10 cellular contexts compared by ENCODE assay signal in the genomic region with DNA sequence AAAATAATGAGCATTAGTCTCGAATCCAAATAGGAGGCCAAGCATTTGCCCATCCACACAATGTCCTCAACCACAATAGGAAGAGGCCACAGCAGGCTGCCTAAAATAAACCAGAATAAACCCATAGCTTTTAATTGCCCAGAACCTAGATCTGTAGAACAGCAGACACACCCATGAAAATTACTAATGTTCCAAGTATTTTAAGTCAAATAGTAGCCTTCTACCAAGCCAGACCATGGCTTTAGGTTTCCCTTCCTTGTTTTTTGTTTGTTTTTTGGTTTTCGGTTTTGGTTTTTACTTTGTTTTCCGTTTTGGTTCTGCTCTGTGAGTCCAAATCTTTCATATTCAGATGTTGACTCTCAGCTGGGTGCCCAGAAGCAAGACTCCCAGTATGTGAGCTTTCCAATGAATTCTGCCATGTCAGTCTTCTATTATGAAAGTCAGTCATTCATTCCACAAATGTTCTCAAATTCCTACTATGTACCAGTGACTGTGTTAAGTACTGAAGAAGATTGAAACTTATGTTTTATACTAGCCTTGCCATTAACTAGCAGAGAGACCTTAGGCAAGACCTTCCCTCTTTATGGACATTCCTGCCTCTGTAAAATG. TPM values are rescaled to one million over a fixed set of nuclear protein-coding genes. Genes with fewer than 3 reads are reported as not detected.
DNase-seq lines count a peak whose midpoint lies in the region; ATAC-seq and TF ChIP-seq lines count a peak whose summit lies in the region.
"Had no signal": no experiment of that assay in that cellular context is flagged by ENCODE, and none has a peak within 500 bp of the region (broad histone marks: within the 10 kb centered on the region; RNA-seq: fewer than 3 reads in every experiment).

No MANE protein-coding gene starts in this region.

- H3K27ac Mint-ChIP-seq in stimulated activated memory B cell treated with anti-CD40 and anti-IgM and Interleukin-4, amounts not matched to agents 10 μg/mL and 1 μg/mL and 100 μg/mL, for 72 hours = no peak overlapping the region
- H3K27ac Mint-ChIP-seq: natural killer cell had no signal

- no peak for TF ChIP-seq CTCF in GM10248 (IDR thresholded peaks at IDR 0.05; ENCODE audit: control extremely low read depth, extremely low read depth, low read depth, missing control alignments)
- no peak for TF ChIP-seq CTCF in esophagus muscularis mucosa (IDR thresholded peaks at IDR 0.05)
- TF ChIP-seq CTCF in mucosa of descending colon (IDR thresholded peaks at IDR 0.05) = no peak
- TF ChIP-seq CTCF in prostate gland (IDR thresholded peaks at IDR 0.05) = no peak

- 83% methylated on average over 3 of the region's 3 CpGs for whole genome bisulfite sequencing in esophagus muscularis mucosa
- WGBS in prostate gland = 90% methylated on average over 3 of the region's 3 CpGs

- DNase-seq in GM10248 (ENCODE audit: extremely low spot score) = peak; percentile 25
- no peak for DNase-seq in esophagus muscularis mucosa (ENCODE audit: extremely low spot score)
- no peak for DNase-seq in mucosa of descending colon
- no peak for DNase-seq in prostate gland (ENCODE audit: low spot score)
- DNase-seq: natural killer cell had no signal

- no peaks in the 10 kb centered on the region for H3K9me3 Mint-ChIP-seq in stimulated activated memory B cell treated with anti-CD40 and anti-IgM and Interleukin-4, amounts not matched to agents 10 μg/mL and 1 μg/mL and 100 μg/mL, for 72 hours
- H3K9me3 Mint-ChIP-seq: natural killer cell had no signal

- no peaks in the 10 kb centered on the region for H3K36me3 Mint-ChIP-seq in stimulated activated memory B cell treated with anti-CD40 and anti-IgM and Interleukin-4, amounts not matched to agents 10 μg/mL and 1 μg/mL and 100 μg/mL, for 72 hours
- H3K36me3 Mint-ChIP-seq: natural killer cell had no signal

- TF ChIP-seq POLR2A in esophagus muscularis mucosa (IDR thresholded peaks at IDR 0.05; ENCODE audit: low read depth) (no peak), prostate gland (IDR thresholded peaks at IDR 0.05) (no peak)

- peaks cover 9 to 85% (median 78%) of the 10 kb centered on the region in 4 donors for H3K4me1 ChIP-seq in esophagus muscularis mucosa
- H3K4me1 ChIP-seq in mucosa of descending colon (ENCODE audit: low read depth) = no peaks in the 10 kb centered on the region
- H3K4me1 ChIP-seq in prostate gland (replicated peaks) = no peaks in the 10 kb centered on the region

- TF ChIP-seq EP300 in esophagus muscularis mucosa (IDR thresholded peaks at IDR 0.05) = no peak

- ATAC-seq in GM21390 (IDR thresholded peaks at IDR 0.05; ENCODE audit: unreplicated experiment) (peak; percentile 85), HG03097 (IDR thresholded peaks at IDR 0.05; ENCODE audit: low FRiP score, unreplicated experiment) (peak; percentile 82), mucosa of descending colon (no peak), HG02938 (IDR thresholded peaks at IDR 0.05; ENCODE audit: unreplicated experiment) (no peak)
- ATAC-seq in stimulated activated memory B cell treated with anti-CD40 and anti-IgM and Interleukin-4, amounts not matched to agents 10 μg/mL and 1 μg/mL and 100 μg/mL, for 72 hours = no peak
- ATAC-seq: natural killer cell had no signal

- intact Hi-C loops in esophagus muscularis mucosa (cut with DNase I) (no loop called here), mucosa of descending colon (cut with DNase I, micrococcal nuclease) (no loop called here), prostate gland (cut with DNase I) (loop anchor here (5.0 kb wide), 1 partner anchor 129 kb away; no protein-coding TSS in a partner anchor)

- H3K4me3 ChIP-seq in esophagus muscularis mucosa = no peak overlapping the region
- no peak overlapping the region for H3K4me3 ChIP-seq in mucosa of descending colon
- no peak overlapping the region for H3K4me3 ChIP-seq in prostate gland
- H3K4me3 ChIP-seq: vagina had no signal

- H3K27ac ChIP-seq in esophagus muscularis mucosa (replicated peaks in 1 of 4) (peak overlapping the region; percentile 81 to 84 (median 82)), prostate gland (peak overlapping the region in 1 of 2 donors; percentile 24)
- H3K27ac ChIP-seq: vagina had no signal

- H3K9me3 ChIP-seq in esophagus muscularis mucosa = no peaks in the 10 kb centered on the region
- H3K9me3 ChIP-seq in mucosa of descending colon = no peaks in the 10 kb centered on the region
- H3K9me3 ChIP-seq in prostate gland = no peaks in the 10 kb centered on the region
- H3K9me3 ChIP-seq: vagina had no signal

- H3K4me3 Mint-ChIP-seq in stimulated activated memory B cell treated with anti-CD40 and anti-IgM and Interleukin-4, amounts not matched to agents 10 μg/mL and 1 μg/mL and 100 μg/mL, for 72 hours = no peak overlapping the region
- H3K4me3 Mint-ChIP-seq: natural killer cell had no signal

- CTCF ChIA-PET in GM10248 (lab: Yijun Ruan, JAX) = interaction anchor here (1.0 kb wide), 1 partner anchor 18 kb away, joined by 3 read pairs; no protein-coding TSS in a partner anchor

- H3K36me3 ChIP-seq in esophagus muscularis mucosa (no peaks in the 10 kb centered on the region), mucosa of descending colon (ENCODE audit: low read depth) (no peaks in the 10 kb centered on the region), prostate gland (no peaks in the 10 kb centered on the region)
- H3K36me3 ChIP-seq: vagina had no signal

- H3K4me1 Mint-ChIP-seq in stimulated activated memory B cell treated with anti-CD40 and anti-IgM and Interleukin-4, amounts not matched to agents 10 μg/mL and 1 μg/mL and 100 μg/mL, for 72 hours = peaks cover 8% of the 10 kb centered on the region
- H3K4me1 Mint-ChIP-seq: natural killer cell had no signal

- H3K27me3 Mint-ChIP-seq in stimulated activated memory B cell treated with anti-CD40 and anti-IgM and Interleukin-4, amounts not matched to agents 10 μg/mL and 1 μg/mL and 100 μg/mL, for 72 hours = peaks cover under 1% of the 10 kb centered on the region

- H3K27me3 ChIP-seq in esophagus muscularis mucosa = no peaks in the 10 kb centered on the region
- no peaks in the 10 kb centered on the region for H3K27me3 ChIP-seq in prostate gland (replicated peaks; ENCODE audit: insufficient read depth)
- H3K27me3 ChIP-seq: vagina had no signal

- POLR2A ChIA-PET in GM10248 (lab: Yijun Ruan, JAX) = no interaction called here

RNA-seq across cellular contexts. Expression of gene BOC, which starts 57.8 kb away (rescaled TPM):
- total RNA-seq in esophagus muscularis mucosa = 100 to 1,000 TPM in 1 of 4 donors, 10 to 100 TPM in 3; 87.2 to 119 (median 90.8) TPM
- 10 to 100 TPM in 2 of 3 donors, 1 to 10 TPM in 1; 4.9 to 70.9 (median 12.1) TPM for total RNA-seq in mucosa of descending colon
- total RNA-seq in prostate gland = 10 to 100 TPM; 41.4 to 42.3 TPM

Comparison
In these comparisons a context has a peak if more than half of its experiments do, and no peak if none do; other contexts are left out.
1. ATAC-seq: peak in GM21390 (single experiment) and HG03097 (single experiment); none in mucosa of descending colon (single experiment), HG02938 (single experiment) and stimulated activated memory B cell treated with anti-CD40 and anti-IgM and Interleukin-4, amounts not matched to agents 10 μg/mL and 1 μg/mL and 100 μg/mL, for 72 hours (single experiment).